ENCODE assay signal across 13 cellular contexts in the genomic region with DNA sequence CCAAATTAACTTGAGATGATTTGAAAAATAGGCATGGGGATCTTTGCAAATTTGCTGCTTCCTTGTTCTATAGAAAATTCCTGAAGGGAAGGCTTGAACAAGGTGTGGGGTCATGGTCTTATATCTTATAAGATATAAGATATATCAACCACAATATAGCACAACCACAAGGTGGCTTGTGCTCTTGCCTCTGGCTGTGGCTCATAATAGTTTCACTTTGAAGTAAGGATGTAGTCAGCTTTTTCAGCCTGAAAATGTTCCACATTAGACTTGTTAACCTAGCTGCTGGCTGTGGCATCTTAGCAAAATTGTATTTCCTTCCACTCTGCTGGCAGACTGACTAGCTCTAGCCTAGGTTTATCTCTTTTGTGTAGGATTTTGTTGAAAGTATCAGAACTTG.
DNase-seq lines count a peak whose midpoint lies in the region; ATAC-seq and TF ChIP-seq lines count a peak whose summit lies in the region.
"Had no signal": no experiment of that assay in that cellular context is flagged by ENCODE, and none has a peak within 500 bp of the region (broad histone marks: within the 10 kb centered on the region; RNA-seq: fewer than 3 reads in every experiment).

No MANE protein-coding gene starts in this region.

- H3K4me1 ChIP-seq in RWPE2 (ENCODE audit: insufficient read depth, poor library complexity, severe bottlenecking) (peaks cover 10% of the 10 kb centered on the region), mesendoderm (ENCODE audit: control insufficient read depth, low read depth, low read length) (no peaks in the 10 kb centered on the region)

- H3K4me3 ChIP-seq in RWPE2 (ENCODE audit: severe bottlenecking) (no peak overlapping the region), epithelial cell of esophagus (ENCODE audit: low read length) (no peak overlapping the region), mesendoderm (ENCODE audit: low read length) (no peak overlapping the region)
- H3K4me3 ChIP-seq: GM23338, heart left ventricle had no signal

- no peak overlapping the region for H3K27ac Mint-ChIP-seq in stimulated activated naive CD8-positive, alpha-beta T cell treated with anti-CD3 and anti-CD28 coated beads, Interleukin-15, amount 100 ng/mL, for 72 hours
- H3K27ac Mint-ChIP-seq: GM23338 had no signal

- no peaks in the 10 kb centered on the region for H3K27me3 ChIP-seq in RWPE2 (ENCODE audit: insufficient read depth, poor library complexity, severe bottlenecking)
- H3K27me3 ChIP-seq in mesendoderm (ENCODE audit: insufficient read depth, low read length, poor library complexity), result no peaks in the 10 kb centered on the region
- H3K27me3 ChIP-seq: heart left ventricle had no signal

- no peak overlapping the region for H4K8ac ChIP-seq in mesendoderm (ENCODE audit: low read depth, low read length)

- peak; percentile 26 for TF ChIP-seq CTCF in RWPE2 (IDR thresholded peaks at IDR 0.05; ENCODE audit: poor library complexity, severe bottlenecking)
- peak; percentile 38 for TF ChIP-seq CTCF in epithelial cell of esophagus (IDR thresholded peaks at IDR 0.05; ENCODE audit: insufficient read depth, low read depth, low read length, missing control alignments)

- no peak overlapping the region for H3K4me2 ChIP-seq in mesendoderm (ENCODE audit: low read length)
- H3K4me2 ChIP-seq: GM23338 had no signal

- no peak overlapping the region for H3K23ac ChIP-seq in mesendoderm (ENCODE audit: low read length)

- H3K4me1 Mint-ChIP-seq in stimulated activated naive CD8-positive, alpha-beta T cell treated with anti-CD3 and anti-CD28 coated beads, Interleukin-15, amount 100 ng/mL, for 72 hours, result peaks cover 52% of the 10 kb centered on the region
- H3K4me1 Mint-ChIP-seq: GM23338, neural crest cell had no signal

- H3K9ac ChIP-seq in mesendoderm (ENCODE audit: low read length), result no peak overlapping the region

- H3K9me3 ChIP-seq in RWPE2 (ENCODE audit: severe bottlenecking), result no peaks in the 10 kb centered on the region
- H3K9me3 ChIP-seq: heart left ventricle had no signal

- no peak for ATAC-seq in RWPE2 (ENCODE audit: low read depth)
- ATAC-seq in stimulated activated naive CD8-positive, alpha-beta T cell treated with anti-CD3 and anti-CD28 coated beads, Interleukin-15, amount 100 ng/mL, for 72 hours, result peak; percentile 83
- ATAC-seq: GM23338, heart left ventricle had no signal

- H3K4ac ChIP-seq in mesendoderm (ENCODE audit: low read depth, low read length), result no peak overlapping the region

- H3K36me3 ChIP-seq in RWPE2 (ENCODE audit: low read depth) (no peaks in the 10 kb centered on the region), mesendoderm (ENCODE audit: control insufficient read depth, insufficient read depth, low read length) (no peaks in the 10 kb centered on the region)
- H3K36me3 ChIP-seq: heart left ventricle had no signal

- H3K79me2 ChIP-seq in mesendoderm (ENCODE audit: control insufficient read depth, insufficient read depth, low read length), result no peaks in the 10 kb centered on the region

- H3K18ac ChIP-seq in mesendoderm (ENCODE audit: low read length), result no peak overlapping the region

- peak; percentile 5 for DNase-seq in activated naive CD4-positive, alpha-beta T cell treated with Interleukin-2 at 50 U/mL for 16 hours
- DNase-seq in activated naive CD4-positive, alpha-beta T cell treated with anti-CD3 and anti-CD28 coated beads, Interleukin-2, amount 50 U/mL, for 16 hours, result no peak
- DNase-seq in RWPE2 (ENCODE audit: low spot score) (no peak), epithelial cell of esophagus (ENCODE audit: low read depth) (peak; percentile 39), NCI-H187 (lab: John Stamatoyannopoulos, UW) (no peak), mesendoderm (no peak)
- peak; percentile 23 to 30 for DNase-seq in stimulated activated naive CD8-positive, alpha-beta T cell treated with anti-CD3 and anti-CD28 coated beads, Interleukin-15, amount 100 ng/mL, for 72 hours
- DNase-seq in activated CD8-positive, alpha-beta memory T cell treated with anti-CD3 and anti-CD28 coated beads for 24 hours, result no peak
- DNase-seq: anterior cingulate cortex, heart left ventricle, NCI-H2227 treated with DMSO at 0.1 percent for 48 hours had no signal

- H3K27ac ChIP-seq in RWPE2 (ENCODE audit: poor library complexity, severe bottlenecking) (no peak overlapping the region), mesendoderm (ENCODE audit: low read depth, low read length) (no peak overlapping the region)
- H3K27ac ChIP-seq: heart left ventricle had no signal

- no peaks in the 10 kb centered on the region for H3K79me1 ChIP-seq in mesendoderm (ENCODE audit: low read length)

- no peak overlapping the region for H2BK5ac ChIP-seq in mesendoderm (ENCODE audit: low read length)

- no peak overlapping the region for H3K56ac ChIP-seq in mesendoderm (ENCODE audit: low read length)

- H2AK5ac ChIP-seq in mesendoderm (ENCODE audit: low read length), result no peak overlapping the region

- H2BK15ac ChIP-seq in mesendoderm (replicated peaks; ENCODE audit: low read depth), result no peak overlapping the region

- H2BK120ac ChIP-seq in mesendoderm (ENCODE audit: low read depth, low read length), result no peak overlapping the region

- H3K4me3 Mint-ChIP-seq in stimulated activated naive CD8-positive, alpha-beta T cell treated with anti-CD3 and anti-CD28 coated beads, Interleukin-15, amount 100 ng/mL, for 72 hours, result no peak overlapping the region
- H3K4me3 Mint-ChIP-seq: GM23338, neural crest cell had no signal

- no peak overlapping the region for H4K5ac ChIP-seq in mesendoderm (ENCODE audit: low read length)

- H3K9me3 Mint-ChIP-seq in stimulated activated naive CD8-positive, alpha-beta T cell treated with anti-CD3 and anti-CD28 coated beads, Interleukin-15, amount 100 ng/mL, for 72 hours, result no peaks in the 10 kb centered on the region
- H3K9me3 Mint-ChIP-seq: GM23338, neural crest cell had no signal

- peaks cover 17% of the 10 kb centered on the region for H3K27me3 Mint-ChIP-seq in stimulated activated naive CD8-positive, alpha-beta T cell treated with anti-CD3 and anti-CD28 coated beads, Interleukin-15, amount 100 ng/mL, for 72 hours

Comparison
In these comparisons a context has a peak if more than half of its experiments do, and no peak if none do; other contexts are left out.
1. DNase-seq: peak in activated naive CD4-positive, alpha-beta T cell treated with Interleukin-2 at 50 U/mL for 16 hours (single experiment), epithelial cell of esophagus (single experiment) and stimulated activated naive CD8-positive, alpha-beta T cell treated with anti-CD3 and anti-CD28 coated beads, Interleukin-15, amount 100 ng/mL, for 72 hours (2 of 2); none in activated naive CD4-positive, alpha-beta T cell treated with anti-CD3 and anti-CD28 coated beads, Interleukin-2, amount 50 U/mL, for 16 hours (single experiment), RWPE2 (single experiment), NCI-H187 (0 of 2), activated CD8-positive, alpha-beta memory T cell treated with anti-CD3 and anti-CD28 coated beads for 24 hours (single experiment) and mesendoderm (single experiment).